1 cellular context compared by ENCODE assay signal in the genomic region with DNA sequence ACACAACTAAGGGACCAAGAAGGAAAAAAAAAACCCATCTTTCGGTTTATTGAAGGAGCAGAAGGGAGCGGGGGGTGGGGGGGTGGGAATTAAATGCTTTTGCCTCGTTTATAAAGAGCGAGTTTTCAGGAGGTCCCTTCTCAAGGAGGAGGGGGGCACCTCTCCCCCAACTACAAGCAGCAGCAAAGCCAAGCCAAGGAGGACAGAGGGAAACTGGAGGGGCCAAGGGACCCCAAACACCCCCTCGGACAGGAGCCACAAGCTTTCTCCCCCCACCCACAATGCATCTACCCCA.
TF ChIP-seq lines count a peak whose summit lies in the region.

No MANE protein-coding gene starts in this region.

TF ChIP-seq in HepG2, 621 proteins besides CTCF, POLR2A, EP300 and RAD21:
- TF ChIP-seq, protein P1, sequence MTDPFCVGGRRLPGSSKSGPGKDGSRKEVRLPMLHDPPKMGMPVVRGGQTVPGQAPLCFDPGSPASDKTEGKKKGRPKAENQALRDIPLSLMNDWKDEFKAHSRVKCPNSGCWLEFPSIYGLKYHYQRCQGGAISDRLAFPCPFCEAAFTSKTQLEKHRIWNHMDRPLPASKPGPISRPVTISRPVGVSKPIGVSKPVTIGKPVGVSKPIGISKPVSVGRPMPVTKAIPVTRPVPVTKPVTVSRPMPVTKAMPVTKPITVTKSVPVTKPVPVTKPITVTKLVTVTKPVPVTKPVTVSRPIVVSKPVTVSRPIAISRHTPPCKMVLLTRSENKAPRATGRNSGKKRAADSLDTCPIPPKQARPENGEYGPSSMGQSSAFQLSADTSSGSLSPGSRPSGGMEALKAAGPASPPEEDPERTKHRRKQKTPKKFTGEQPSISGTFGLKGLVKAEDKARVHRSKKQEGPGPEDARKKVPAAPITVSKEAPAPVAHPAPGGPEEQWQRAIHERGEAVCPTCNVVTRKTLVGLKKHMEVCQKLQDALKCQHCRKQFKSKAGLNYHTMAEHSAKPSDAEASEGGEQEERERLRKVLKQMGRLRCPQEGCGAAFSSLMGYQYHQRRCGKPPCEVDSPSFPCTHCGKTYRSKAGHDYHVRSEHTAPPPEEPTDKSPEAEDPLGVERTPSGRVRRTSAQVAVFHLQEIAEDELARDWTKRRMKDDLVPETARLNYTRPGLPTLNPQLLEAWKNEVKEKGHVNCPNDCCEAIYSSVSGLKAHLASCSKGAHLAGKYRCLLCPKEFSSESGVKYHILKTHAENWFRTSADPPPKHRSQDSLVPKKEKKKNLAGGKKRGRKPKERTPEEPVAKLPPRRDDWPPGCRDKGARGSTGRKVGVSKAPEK (CRISPR knock-in tag; IDR thresholded peaks at IDR 0.05; ENCODE audit: borderline replicate concordance): 0 out of 2 replicates have a peak, but pooled peaks have one; percentile 6
- TF ChIP-seq, protein P2, sequence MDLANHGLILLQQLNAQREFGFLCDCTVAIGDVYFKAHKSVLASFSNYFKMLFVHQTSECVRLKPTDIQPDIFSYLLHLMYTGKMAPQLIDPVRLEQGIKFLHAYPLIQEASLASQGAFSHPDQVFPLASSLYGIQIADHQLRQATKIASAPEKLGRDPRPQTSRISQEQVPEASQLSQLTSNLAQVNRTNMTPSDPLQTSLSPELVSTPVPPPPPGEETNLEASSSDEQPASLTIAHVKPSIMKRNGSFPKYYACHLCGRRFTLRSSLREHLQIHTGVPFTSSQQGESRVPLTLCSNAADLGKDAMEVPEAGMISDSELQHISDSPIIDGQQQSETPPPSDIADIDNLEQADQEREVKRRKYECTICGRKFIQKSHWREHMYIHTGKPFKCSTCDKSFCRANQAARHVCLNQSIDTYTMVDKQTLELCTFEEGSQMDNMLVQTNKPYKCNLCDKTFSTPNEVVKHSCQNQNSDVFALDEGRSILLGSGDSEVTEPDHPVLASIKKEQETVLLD (CRISPR knock-in tag; IDR thresholded peaks at IDR 0.05; ENCODE audit: low read depth): peak; percentile 12; the same call in 1 of the 2 replicates
- TF ChIP-seq ZNF615 (CRISPR knock-in tag; IDR thresholded peaks at IDR 0.05; ENCODE audit: borderline replicate concordance) (0 out of 2 replicates have a peak, but pooled peaks have one; percentile 2), ZBTB20 (CRISPR knock-in tag; IDR thresholded peaks at IDR 0.05; ENCODE audit: borderline replicate concordance, low read depth) (0 out of 2 replicates have a peak, but pooled peaks have one; percentile 0), ZNF329 (CRISPR knock-in tag; IDR thresholded peaks at IDR 0.05; ENCODE audit: low read depth) (no peak), IKZF1 (IDR thresholded peaks at IDR 0.05) (no peak), RELA (CRISPR knock-in tag; IDR thresholded peaks at IDR 0.05) (0 out of 2 replicates have a peak, but pooled peaks have one; percentile 7)
- TF ChIP-seq, protein P3, sequence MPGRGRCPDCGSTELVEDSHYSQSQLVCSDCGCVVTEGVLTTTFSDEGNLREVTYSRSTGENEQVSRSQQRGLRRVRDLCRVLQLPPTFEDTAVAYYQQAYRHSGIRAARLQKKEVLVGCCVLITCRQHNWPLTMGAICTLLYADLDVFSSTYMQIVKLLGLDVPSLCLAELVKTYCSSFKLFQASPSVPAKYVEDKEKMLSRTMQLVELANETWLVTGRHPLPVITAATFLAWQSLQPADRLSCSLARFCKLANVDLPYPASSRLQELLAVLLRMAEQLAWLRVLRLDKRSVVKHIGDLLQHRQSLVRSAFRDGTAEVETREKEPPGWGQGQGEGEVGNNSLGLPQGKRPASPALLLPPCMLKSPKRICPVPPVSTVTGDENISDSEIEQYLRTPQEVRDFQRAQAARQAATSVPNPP (CRISPR knock-in tag; IDR thresholded peaks at IDR 0.05): 0 out of 2 replicates have a peak, but pooled peaks have one; percentile 7
